In the genomic region with DNA sequence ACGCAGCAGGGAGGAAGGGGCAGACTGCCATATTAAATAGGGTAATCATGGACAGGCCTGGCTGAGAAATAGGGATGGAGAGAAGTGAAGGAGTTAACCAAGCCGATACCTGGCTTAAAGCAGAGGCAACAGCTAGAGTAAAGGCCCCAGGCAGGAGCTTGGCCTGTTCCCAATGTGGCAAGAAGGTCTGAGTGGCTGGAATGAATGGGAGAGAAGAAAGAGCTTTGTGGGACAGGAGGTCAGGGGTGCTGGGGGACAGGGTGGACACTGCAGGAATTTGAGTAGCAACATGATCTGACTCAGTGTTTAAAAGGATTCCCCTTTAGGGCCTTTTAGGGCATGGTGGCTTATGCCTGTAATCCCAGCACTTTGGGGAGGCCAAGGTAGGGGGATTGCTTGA, we compare ENCODE assay signal across 2 cellular contexts.
TF ChIP-seq lines count a peak whose summit lies in the region.

No MANE protein-coding gene starts in this region.

TF ChIP-seq in GM23338, 12 proteins besides CTCF, POLR2A, EP300 and RAD21 (continues in another document):
- TF ChIP-seq EZH2 (IDR thresholded peaks at IDR 0.05; ENCODE audit: low read depth, unreplicated experiment) (no peak), NANOG (IDR thresholded peaks at IDR 0.05; ENCODE audit: borderline replicate concordance) (no peak), JUNB (IDR thresholded peaks at IDR 0.05; ENCODE audit: unreplicated experiment) (no peak), POLR2AphosphoS5 (IDR thresholded peaks at IDR 0.05; ENCODE audit: low read depth) (no peak), EZH2phosphoT487 (IDR thresholded peaks at IDR 0.05; ENCODE audit: unreplicated experiment) (no peak), REST (IDR thresholded peaks at IDR 0.05; ENCODE audit: unreplicated experiment) (no peak), ZNF114 (CRISPR knock-in tag; IDR thresholded peaks at IDR 0.05) (no peak), STAT1 (IDR thresholded peaks at IDR 0.05; ENCODE audit: unreplicated experiment) (no peak), CREB1 (CRISPR knock-in tag; IDR thresholded peaks at IDR 0.05; ENCODE audit: low read depth) (no peak)
- TF ChIP-seq, protein P1, sequence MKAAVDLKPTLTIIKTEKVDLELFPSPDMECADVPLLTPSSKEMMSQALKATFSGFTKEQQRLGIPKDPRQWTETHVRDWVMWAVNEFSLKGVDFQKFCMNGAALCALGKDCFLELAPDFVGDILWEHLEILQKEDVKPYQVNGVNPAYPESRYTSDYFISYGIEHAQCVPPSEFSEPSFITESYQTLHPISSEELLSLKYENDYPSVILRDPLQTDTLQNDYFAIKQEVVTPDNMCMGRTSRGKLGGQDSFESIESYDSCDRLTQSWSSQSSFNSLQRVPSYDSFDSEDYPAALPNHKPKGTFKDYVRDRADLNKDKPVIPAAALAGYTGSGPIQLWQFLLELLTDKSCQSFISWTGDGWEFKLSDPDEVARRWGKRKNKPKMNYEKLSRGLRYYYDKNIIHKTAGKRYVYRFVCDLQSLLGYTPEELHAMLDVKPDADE (IDR thresholded peaks at IDR 0.05), result no peak

TF ChIP-seq in GM12878, 131 proteins besides CTCF, POLR2A, EP300 and RAD21:
- TF ChIP-seq SUZ12 (IDR thresholded peaks at IDR 0.05; ENCODE audit: unreplicated experiment), result no peak
- no peak for TF ChIP-seq CEBPB (IDR thresholded peaks at IDR 0.05; ENCODE audit: borderline replicate concordance in 1 of 2, low read depth in 2 of 2, low read length in 2 of 2)
- TF ChIP-seq KAT2A (conservative IDR thresholded peaks at IDR 0.05; ENCODE audit: control insufficient read depth, low read depth, low read length), result no peak
- TF ChIP-seq CBX3 (IDR thresholded peaks at IDR 0.05; ENCODE audit: borderline replicate concordance, low read depth), result no peak
- no peak for TF ChIP-seq TCF3 (IDR thresholded peaks at IDR 0.05; ENCODE audit: borderline replicate concordance, insufficient read depth, low read depth, low read length)
- no peak for TF ChIP-seq MAX (IDR thresholded peaks at IDR 0.05; ENCODE audit: low read depth, low read length)
- TF ChIP-seq NBN (IDR thresholded peaks at IDR 0.05), result no peak
- TF ChIP-seq CREB1 (IDR thresholded peaks at IDR 0.05; ENCODE audit: low read depth), result no peak
- TF ChIP-seq ZNF24 (IDR thresholded peaks at IDR 0.05), result no peak
